Comparison of ENCODE assay signal across 2 cellular contexts in genomic region chr15:79314186-79314585, GRCh38.
TF ChIP-seq lines count a peak whose summit lies in the region.

No MANE protein-coding gene starts in this region.

TF ChIP-seq in HCT116, 20 proteins besides CTCF, POLR2A, EP300 and RAD21:
- TF ChIP-seq CEBPB (IDR thresholded peaks at IDR 0.05; ENCODE audit: low read depth) (no peak), MAX (IDR thresholded peaks at IDR 0.05) (no peak), ELF1 (IDR thresholded peaks at IDR 0.05; ENCODE audit: borderline replicate concordance, low read depth) (no peak), POLR2AphosphoS5 (IDR thresholded peaks at IDR 0.05; ENCODE audit: low read depth, low read length) (no peak), EZH2phosphoT487 (IDR thresholded peaks at IDR 0.05; ENCODE audit: borderline replicate concordance) (no peak), SRF (IDR thresholded peaks at IDR 0.05; ENCODE audit: low read depth) (no peak), YY1 (IDR thresholded peaks at IDR 0.05; ENCODE audit: extremely low read depth, insufficient replicate concordance, low read depth, low read length) (no peak), ATF3 (IDR thresholded peaks at IDR 0.05) (no peak), REST (IDR thresholded peaks at IDR 0.05; ENCODE audit: low read depth) (no peak), JUND (IDR thresholded peaks at IDR 0.05) (no peak), CBX3 (IDR thresholded peaks at IDR 0.05; ENCODE audit: low read depth) (no peak), SP1 (IDR thresholded peaks at IDR 0.05; ENCODE audit: low read depth) (no peak), TCF7L2 (IDR thresholded peaks at IDR 0.05; ENCODE audit: borderline replicate concordance, extremely low read depth, insufficient read depth, insufficient read length) (no peak), EGR1 (IDR thresholded peaks at IDR 0.05; ENCODE audit: low read depth) (no peak), FOSL1 (IDR thresholded peaks at IDR 0.05; ENCODE audit: low read depth) (no peak), EZH2 (IDR thresholded peaks at IDR 0.05) (no peak)

TF ChIP-seq in GM12878, 131 proteins besides CTCF, POLR2A, EP300 and RAD21:
- TF ChIP-seq CBFB (IDR thresholded peaks at IDR 0.05; ENCODE audit: low read depth) = no peak
- no peak for TF ChIP-seq MLLT1 (IDR thresholded peaks at IDR 0.05)
